ENCODE assay signal across 8 cellular contexts in the genomic region with DNA sequence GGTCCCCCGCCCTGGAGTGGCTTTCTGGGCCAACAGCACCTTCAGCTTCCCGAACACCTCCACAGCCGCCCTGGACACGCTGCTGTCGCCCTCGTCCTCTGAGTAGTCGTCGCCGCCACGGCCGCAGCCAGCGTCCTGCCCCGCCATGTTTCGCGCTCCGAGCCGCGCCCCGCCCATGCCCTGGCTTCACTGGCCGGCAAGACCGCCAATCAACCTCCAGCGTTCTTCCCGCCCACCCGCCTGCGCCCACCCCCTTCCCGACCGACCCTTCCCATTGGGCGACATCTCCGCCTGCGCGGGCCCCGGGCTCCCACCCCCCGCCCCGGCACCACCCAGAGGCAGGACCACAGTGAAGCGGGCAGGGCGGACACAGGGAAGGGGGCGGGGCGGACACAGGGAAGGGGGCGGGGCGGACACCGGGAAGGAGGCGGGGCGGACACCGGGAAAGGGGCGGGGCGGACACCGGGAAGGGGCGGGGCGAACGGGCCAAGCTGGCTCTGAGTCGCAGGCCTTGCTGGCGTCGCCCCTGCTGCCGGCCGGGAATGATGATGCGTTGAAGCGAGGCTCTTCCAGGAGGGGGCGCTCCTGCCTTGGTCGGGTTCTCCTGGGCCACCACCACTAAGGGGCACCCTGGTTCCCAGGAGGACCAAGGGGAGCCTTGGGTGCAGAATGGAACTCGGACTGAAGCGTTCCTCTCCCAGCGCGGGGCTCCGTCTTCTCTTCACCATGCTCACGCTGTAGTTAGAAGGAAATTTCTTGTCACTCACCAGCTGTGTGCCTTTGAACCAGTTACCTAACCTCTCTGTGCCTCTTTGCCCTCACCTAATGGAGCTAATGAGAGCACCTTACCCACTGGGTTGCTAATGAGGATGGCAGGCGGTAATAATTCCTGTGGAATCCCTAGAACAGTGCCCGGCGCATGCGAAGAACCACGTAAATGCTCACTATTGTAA. TPM values are rescaled to one million over a fixed set of nuclear protein-coding genes. Genes with fewer than 3 reads are reported as not detected.
DNase-seq lines count a peak whose midpoint lies in the region; ATAC-seq and TF ChIP-seq lines count a peak whose summit lies in the region.

A gene (minus strand): TSS at position 166 of the 953 bp plus-strand sequence. CDS start 19 bp downstream, at position 147.

- peaks cover 18% of the 10 kb centered on the region for H3K4me1 ChIP-seq in CD8-positive, alpha-beta T cell (ENCODE audit: insufficient read depth, low read length)
- peaks cover 0 to 7% of the 10 kb centered on the region in 2 donors for H3K4me1 ChIP-seq in duodenal mucosa (ENCODE audit: control insufficient read depth in 1 of 2, insufficient read depth in 2 of 2, low read length in 2 of 2)
- H3K4me1 ChIP-seq in lower lobe of right lung, result peaks cover 15% of the 10 kb centered on the region

- peak; percentile 84 for ATAC-seq in CD8-positive, alpha-beta T cell
- ATAC-seq in GM19455 (IDR thresholded peaks at IDR 0.05; ENCODE audit: unreplicated experiment) (peak; percentile 91), lower lobe of right lung (peak; percentile 94 to 96)

- no peaks in the 10 kb centered on the region for H3K27me3 ChIP-seq in CD8-positive, alpha-beta T cell (ENCODE audit: insufficient read depth, low read length)
- H3K27me3 ChIP-seq in duodenal mucosa (ENCODE audit: control insufficient read depth in 1 of 2, insufficient read depth in 2 of 2, low read length in 2 of 2), result no peaks in the 10 kb centered on the region
- H3K27me3 ChIP-seq in lower lobe of right lung (ENCODE audit: low read depth), result no peaks in the 10 kb centered on the region

- H3K9me3 Mint-ChIP-seq in CD8-positive, alpha-beta T cell, result no peaks in the 10 kb centered on the region
- H3K9me3 Mint-ChIP-seq in activated CD4-positive, alpha-beta memory T cell treated with anti-CD3 and anti-CD28 coated beads, Interleukin-2, amount 10 ng/mL, durations not matched to agents 7 days and 5 days, result no peaks in the 10 kb centered on the region

- peak within 1 kb of the TSS; percentile 84 for H3K4me3 Mint-ChIP-seq in CD8-positive, alpha-beta T cell
- H3K4me3 Mint-ChIP-seq in activated CD4-positive, alpha-beta memory T cell treated with anti-CD3 and anti-CD28 coated beads, Interleukin-2, amount 10 ng/mL, durations not matched to agents 7 days and 5 days, result peak within 1 kb of the TSS; percentile 79

- peaks cover 22% of the 10 kb centered on the region for H3K4me1 Mint-ChIP-seq in CD8-positive, alpha-beta T cell (ENCODE audit: low read depth)
- H3K4me1 Mint-ChIP-seq in activated CD4-positive, alpha-beta memory T cell treated with anti-CD3 and anti-CD28 coated beads, Interleukin-2, amount 10 ng/mL, durations not matched to agents 7 days and 5 days, result peaks cover 20% of the 10 kb centered on the region

- peak within 1 kb of the TSS; percentile 66 for H3K27ac ChIP-seq in CD8-positive, alpha-beta T cell (ENCODE audit: low read depth, low read length)
- H3K27ac ChIP-seq in duodenal mucosa (ENCODE audit: low read depth, low read length) (no peak within 1 kb of the TSS), lower lobe of right lung (peak within 1 kb of the TSS; percentile 80)

- H3K27me3 Mint-ChIP-seq in CD8-positive, alpha-beta T cell (ENCODE audit: low read depth), result no peaks in the 10 kb centered on the region
- H3K27me3 Mint-ChIP-seq in activated CD4-positive, alpha-beta memory T cell treated with anti-CD3 and anti-CD28 coated beads, Interleukin-2, amount 10 ng/mL, durations not matched to agents 7 days and 5 days, result peaks cover 4% of the 10 kb centered on the region

- peak within 1 kb of the TSS; percentile 77 for H3K27ac Mint-ChIP-seq in CD8-positive, alpha-beta T cell
- H3K27ac Mint-ChIP-seq in activated CD4-positive, alpha-beta memory T cell treated with anti-CD3 and anti-CD28 coated beads, Interleukin-2, amount 10 ng/mL, durations not matched to agents 7 days and 5 days, result peak within 1 kb of the TSS; percentile 72

- no peaks in the 10 kb centered on the region for H3K9me3 ChIP-seq in CD8-positive, alpha-beta T cell (ENCODE audit: low read length)
- H3K9me3 ChIP-seq in duodenal mucosa (ENCODE audit: control insufficient read depth in 1 of 2, low read length in 2 of 2), result no peaks in the 10 kb centered on the region
- no peaks in the 10 kb centered on the region for H3K9me3 ChIP-seq in lower lobe of right lung

- H3K36me3 ChIP-seq in CD8-positive, alpha-beta T cell (ENCODE audit: insufficient read depth, low read length), result no peaks in the 10 kb centered on the region
- H3K36me3 ChIP-seq in duodenal mucosa (ENCODE audit: control insufficient read depth in 1 of 2, insufficient read depth in 2 of 2, low read length in 2 of 2) (peaks cover 0 to 6% of the 10 kb centered on the region in 2 donors), lower lobe of right lung (no peaks in the 10 kb centered on the region)

- CTCF ChIA-PET in CD8-positive, alpha-beta T cell (lab: Charles Lee), result interaction anchor here (0.8 to 4.5 kb wide), 6 partner anchors 10 to 529 kb away, joined by 3 to 36 read pairs (median 4); no protein-coding TSS in a partner anchor
- CTCF ChIA-PET in activated CD4-positive, alpha-beta memory T cell treated with anti-CD3 and anti-CD28 coated beads, Interleukin-2, amount 10 ng/mL, durations not matched to agents 7 days and 5 days (lab: Charles Lee), result interaction anchor here (0.6 to 4.7 kb wide), 12 partner anchors 10 to 529 kb away, joined by 3 to 42 read pairs (median 4); no protein-coding TSS in a partner anchor

- POLR2A ChIA-PET in CD8-positive, alpha-beta T cell (lab: Charles Lee), result interaction anchor here (1.1 to 1.3 kb wide), 2 partner anchors 12 to 438 kb away, joined by 3 to 5 read pairs; no protein-coding TSS in a partner anchor
- POLR2A ChIA-PET in activated CD4-positive, alpha-beta memory T cell treated with anti-CD3 and anti-CD28 coated beads, Interleukin-2, amount 10 ng/mL, durations not matched to agents 7 days and 5 days (lab: Charles Lee), result interaction anchor here (0.7 kb wide), 1 partner anchor 36 kb away, joined by 3 read pairs; no protein-coding TSS in a partner anchor

- intact Hi-C loops in CD8-positive, alpha-beta T cell (cut with DNase I, micrococcal nuclease), result loop anchor here (1.0 to 10.0 kb wide), 10 partner anchors 37 to 638 kb away; a partner anchor contains a TSS
- intact Hi-C loops in lower lobe of right lung (cut with DNase I), result no loop called here

- DNase-seq in CD8-positive, alpha-beta T cell, result peak; percentile 73 to 91 (median 83)
- DNase-seq in HK-2 (ENCODE audit: unreplicated experiment), result peak; percentile 96
- peak; percentile 88 for DNase-seq in NCI-H82 treated with DMSO at 0.1 percent for 48 hours (lab: John Stamatoyannopoulos, UW; ENCODE audit: unreplicated experiment)
- peak; percentile 87 for DNase-seq in activated CD4-positive, alpha-beta memory T cell treated with anti-CD3 and anti-CD28 coated beads, Interleukin-2, amount 10 ng/mL, durations not matched to agents 7 days and 5 days
- DNase-seq in lower lobe of right lung, result peak; percentile 91
- peak; percentile 72 to 81 (median 77) for DNase-seq in stimulated activated CD4-positive, alpha-beta T cell treated with anti-CD3 and anti-CD28 coated beads, TNF-alpha, amount 100 ng/mL, for 1 hour (ENCODE audit: low read depth in 3 of 3, low spot score in 1 of 3)

- peak within 1 kb of the TSS; percentile 83 for H3K4me3 ChIP-seq in CD8-positive, alpha-beta T cell (ENCODE audit: low read depth, low read length)
- peak within 1 kb of the TSS; percentile 73 to 74 for H3K4me3 ChIP-seq in duodenal mucosa (ENCODE audit: low read depth in 1 of 2, low read length in 2 of 2)
- peak within 1 kb of the TSS; percentile 72 for H3K4me3 ChIP-seq in lower lobe of right lung

- peak within 1 kb of the TSS; percentile 54 to 70 for H3K9ac ChIP-seq in duodenal mucosa (ENCODE audit: low read depth in 1 of 2, low read length in 2 of 2)

- TF ChIP-seq CTCF in CD8-positive, alpha-beta T cell (IDR thresholded peaks at IDR 0.05), result peak; percentile 32
- TF ChIP-seq CTCF in lower lobe of right lung (IDR thresholded peaks at IDR 0.05), result peak; percentile 71

- H3K36me3 Mint-ChIP-seq in CD8-positive, alpha-beta T cell, result peaks cover 9% of the 10 kb centered on the region
- H3K36me3 Mint-ChIP-seq in activated CD4-positive, alpha-beta memory T cell treated with anti-CD3 and anti-CD28 coated beads, Interleukin-2, amount 10 ng/mL, durations not matched to agents 7 days and 5 days (ENCODE audit: low read depth), result peaks cover 5% of the 10 kb centered on the region

RNA-seq across cellular contexts. Expression of the gene that starts here (rescaled TPM):
- total RNA-seq in CD8-positive, alpha-beta T cell, result 10 to 100 TPM; 20.5 to 20.6 TPM
- 10 to 100 TPM; 33.8 to 40.5 TPM for total RNA-seq in activated CD4-positive, alpha-beta memory T cell treated with anti-CD3 and anti-CD28 coated beads, Interleukin-2, amount 10 ng/mL, durations not matched to agents 7 days and 5 days
- total RNA-seq in lower lobe of right lung, result 22.7 TPM
